Comparison of ENCODE assay signal across 4 cellular contexts in the genomic region with DNA sequence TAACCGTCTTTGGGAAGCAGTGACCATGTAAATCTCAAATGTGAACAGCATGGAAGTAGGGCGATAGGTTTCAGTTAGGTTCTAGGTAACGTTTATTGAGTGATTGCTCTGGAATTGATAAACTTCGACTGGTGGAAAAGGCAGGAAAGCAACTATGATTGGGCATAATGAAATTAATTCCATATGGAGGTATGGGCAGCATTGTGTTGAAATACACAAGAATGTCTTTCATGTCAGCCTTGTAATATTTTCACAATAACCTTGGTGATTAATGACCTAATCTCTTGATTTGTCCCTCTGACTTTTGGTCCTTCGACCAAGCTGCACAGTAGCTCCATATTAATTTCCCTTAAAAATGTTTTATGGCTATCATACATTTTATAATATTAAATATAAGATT.
TF ChIP-seq lines count a peak whose summit lies in the region.

No MANE protein-coding gene starts in this region.

TF ChIP-seq in SK-N-SH, 30 proteins besides CTCF, POLR2A, EP300 and RAD21:
- TF ChIP-seq POLR2AphosphoS5 (IDR thresholded peaks at IDR 0.05; ENCODE audit: low read depth, low read length) (no peak), GABPA (IDR thresholded peaks at IDR 0.05; ENCODE audit: low read depth) (no peak), ELF1 (IDR thresholded peaks at IDR 0.05) (no peak)
- TF ChIP-seq, protein P1, sequence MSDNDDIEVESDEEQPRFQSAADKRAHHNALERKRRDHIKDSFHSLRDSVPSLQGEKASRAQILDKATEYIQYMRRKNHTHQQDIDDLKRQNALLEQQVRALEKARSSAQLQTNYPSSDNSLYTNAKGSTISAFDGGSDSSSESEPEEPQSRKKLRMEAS (IDR thresholded peaks at IDR 0.05; ENCODE audit: low read depth), result no peak

TF ChIP-seq in SK-N-SH treated with all-trans-retinoic acid at 6 μM for 48 hours, 23 proteins besides CTCF, POLR2A, EP300 and RAD21:
- TF ChIP-seq ZFP30 (CRISPR knock-in tag; IDR thresholded peaks at IDR 0.05) (no peak), GLIS3 (CRISPR knock-in tag; IDR thresholded peaks at IDR 0.05) (no peak), ZNF70 (CRISPR knock-in tag; IDR thresholded peaks at IDR 0.05) (no peak), SNAI2 (CRISPR knock-in tag; IDR thresholded peaks at IDR 0.05) (no peak), OSR1 (CRISPR knock-in tag; IDR thresholded peaks at IDR 0.05) (no peak), BACH2 (CRISPR knock-in tag; IDR thresholded peaks at IDR 0.05; ENCODE audit: borderline replicate concordance) (no peak), ARNTL (CRISPR knock-in tag; IDR thresholded peaks at IDR 0.05; ENCODE audit: borderline replicate concordance, low read depth) (no peak), ZNF565 (CRISPR knock-in tag; conservative IDR thresholded peaks at IDR 0.05; ENCODE audit: low read depth) (no peak), TOX (CRISPR knock-in tag; IDR thresholded peaks at IDR 0.05; ENCODE audit: borderline replicate concordance) (no peak), ESRRG (CRISPR knock-in tag; IDR thresholded peaks at IDR 0.05) (no peak), CSDC2 (CRISPR knock-in tag; IDR thresholded peaks at IDR 0.05) (no peak), RARB (CRISPR knock-in tag; IDR thresholded peaks at IDR 0.05) (no peak), TCF4 (CRISPR knock-in tag; IDR thresholded peaks at IDR 0.05; ENCODE audit: borderline replicate concordance) (no peak), PPARA (CRISPR knock-in tag; IDR thresholded peaks at IDR 0.05; ENCODE audit: borderline replicate concordance) (no peak), ZC3H10 (CRISPR knock-in tag; IDR thresholded peaks at IDR 0.05) (no peak), ZNF8 (CRISPR knock-in tag; IDR thresholded peaks at IDR 0.05) (no peak)
- TF ChIP-seq, protein P2, sequence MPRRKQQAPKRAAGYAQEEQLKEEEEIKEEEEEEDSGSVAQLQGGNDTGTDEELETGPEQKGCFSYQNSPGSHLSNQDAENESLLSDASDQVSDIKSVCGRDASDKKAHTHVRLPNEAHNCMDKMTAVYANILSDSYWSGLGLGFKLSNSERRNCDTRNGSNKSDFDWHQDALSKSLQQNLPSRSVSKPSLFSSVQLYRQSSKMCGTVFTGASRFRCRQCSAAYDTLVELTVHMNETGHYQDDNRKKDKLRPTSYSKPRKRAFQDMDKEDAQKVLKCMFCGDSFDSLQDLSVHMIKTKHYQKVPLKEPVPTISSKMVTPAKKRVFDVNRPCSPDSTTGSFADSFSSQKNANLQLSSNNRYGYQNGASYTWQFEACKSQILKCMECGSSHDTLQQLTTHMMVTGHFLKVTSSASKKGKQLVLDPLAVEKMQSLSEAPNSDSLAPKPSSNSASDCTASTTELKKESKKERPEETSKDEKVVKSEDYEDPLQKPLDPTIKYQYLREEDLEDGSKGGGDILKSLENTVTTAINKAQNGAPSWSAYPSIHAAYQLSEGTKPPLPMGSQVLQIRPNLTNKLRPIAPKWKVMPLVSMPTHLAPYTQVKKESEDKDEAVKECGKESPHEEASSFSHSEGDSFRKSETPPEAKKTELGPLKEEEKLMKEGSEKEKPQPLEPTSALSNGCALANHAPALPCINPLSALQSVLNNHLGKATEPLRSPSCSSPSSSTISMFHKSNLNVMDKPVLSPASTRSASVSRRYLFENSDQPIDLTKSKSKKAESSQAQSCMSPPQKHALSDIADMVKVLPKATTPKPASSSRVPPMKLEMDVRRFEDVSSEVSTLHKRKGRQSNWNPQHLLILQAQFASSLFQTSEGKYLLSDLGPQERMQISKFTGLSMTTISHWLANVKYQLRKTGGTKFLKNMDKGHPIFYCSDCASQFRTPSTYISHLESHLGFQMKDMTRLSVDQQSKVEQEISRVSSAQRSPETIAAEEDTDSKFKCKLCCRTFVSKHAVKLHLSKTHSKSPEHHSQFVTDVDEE (CRISPR knock-in tag; IDR thresholded peaks at IDR 0.05), result no peak
- TF ChIP-seq, protein P3, sequence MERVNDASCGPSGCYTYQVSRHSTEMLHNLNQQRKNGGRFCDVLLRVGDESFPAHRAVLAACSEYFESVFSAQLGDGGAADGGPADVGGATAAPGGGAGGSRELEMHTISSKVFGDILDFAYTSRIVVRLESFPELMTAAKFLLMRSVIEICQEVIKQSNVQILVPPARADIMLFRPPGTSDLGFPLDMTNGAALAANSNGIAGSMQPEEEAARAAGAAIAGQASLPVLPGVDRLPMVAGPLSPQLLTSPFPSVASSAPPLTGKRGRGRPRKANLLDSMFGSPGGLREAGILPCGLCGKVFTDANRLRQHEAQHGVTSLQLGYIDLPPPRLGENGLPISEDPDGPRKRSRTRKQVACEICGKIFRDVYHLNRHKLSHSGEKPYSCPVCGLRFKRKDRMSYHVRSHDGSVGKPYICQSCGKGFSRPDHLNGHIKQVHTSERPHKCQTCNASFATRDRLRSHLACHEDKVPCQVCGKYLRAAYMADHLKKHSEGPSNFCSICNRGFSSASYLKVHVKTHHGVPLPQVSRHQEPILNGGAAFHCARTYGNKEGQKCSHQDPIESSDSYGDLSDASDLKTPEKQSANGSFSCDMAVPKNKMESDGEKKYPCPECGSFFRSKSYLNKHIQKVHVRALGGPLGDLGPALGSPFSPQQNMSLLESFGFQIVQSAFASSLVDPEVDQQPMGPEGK (CRISPR knock-in tag; IDR thresholded peaks at IDR 0.05; ENCODE audit: borderline replicate concordance), result no peak

TF ChIP-seq in K562, 482 proteins besides CTCF, POLR2A, EP300 and RAD21:
- TF ChIP-seq, protein P4, sequence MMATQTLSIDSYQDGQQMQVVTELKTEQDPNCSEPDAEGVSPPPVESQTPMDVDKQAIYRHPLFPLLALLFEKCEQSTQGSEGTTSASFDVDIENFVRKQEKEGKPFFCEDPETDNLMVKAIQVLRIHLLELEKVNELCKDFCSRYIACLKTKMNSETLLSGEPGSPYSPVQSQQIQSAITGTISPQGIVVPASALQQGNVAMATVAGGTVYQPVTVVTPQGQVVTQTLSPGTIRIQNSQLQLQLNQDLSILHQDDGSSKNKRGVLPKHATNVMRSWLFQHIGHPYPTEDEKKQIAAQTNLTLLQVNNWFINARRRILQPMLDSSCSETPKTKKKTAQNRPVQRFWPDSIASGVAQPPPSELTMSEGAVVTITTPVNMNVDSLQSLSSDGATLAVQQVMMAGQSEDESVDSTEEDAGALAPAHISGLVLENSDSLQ (IDR thresholded peaks at IDR 0.05), result no peak
- TF ChIP-seq, protein P5, sequence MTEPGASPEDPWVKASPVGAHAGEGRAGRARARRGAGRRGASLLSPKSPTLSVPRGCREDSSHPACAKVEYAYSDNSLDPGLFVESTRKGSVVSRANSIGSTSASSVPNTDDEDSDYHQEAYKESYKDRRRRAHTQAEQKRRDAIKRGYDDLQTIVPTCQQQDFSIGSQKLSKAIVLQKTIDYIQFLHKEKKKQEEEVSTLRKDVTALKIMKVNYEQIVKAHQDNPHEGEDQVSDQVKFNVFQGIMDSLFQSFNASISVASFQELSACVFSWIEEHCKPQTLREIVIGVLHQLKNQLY (CRISPR knock-in tag; conservative IDR thresholded peaks at IDR 0.05), result no peak
- TF ChIP-seq CEBPB (tag; IDR thresholded peaks at IDR 0.05) (0 out of 2 replicates have a peak, but pooled peaks have one; percentile 30), FOXA1 (IDR thresholded peaks at IDR 0.05; ENCODE audit: borderline replicate concordance) (no peak), PYGO2 (tag; IDR thresholded peaks at IDR 0.05) (no peak), SMARCA4 (IDR thresholded peaks at IDR 0.05) (0 out of 2 replicates have a peak, but pooled peaks have one; percentile 9), MEIS2 (IDR thresholded peaks at IDR 0.05; ENCODE audit: partially characterized antibody) (peak; percentile 44), ZNF121 (CRISPR knock-in tag; conservative IDR thresholded peaks at IDR 0.05) (no peak), POLR2H (tag; IDR thresholded peaks at IDR 0.05; ENCODE audit: low read depth) (0 out of 2 replicates have a peak, but pooled peaks have one; percentile 32)
- TF ChIP-seq, protein P6, sequence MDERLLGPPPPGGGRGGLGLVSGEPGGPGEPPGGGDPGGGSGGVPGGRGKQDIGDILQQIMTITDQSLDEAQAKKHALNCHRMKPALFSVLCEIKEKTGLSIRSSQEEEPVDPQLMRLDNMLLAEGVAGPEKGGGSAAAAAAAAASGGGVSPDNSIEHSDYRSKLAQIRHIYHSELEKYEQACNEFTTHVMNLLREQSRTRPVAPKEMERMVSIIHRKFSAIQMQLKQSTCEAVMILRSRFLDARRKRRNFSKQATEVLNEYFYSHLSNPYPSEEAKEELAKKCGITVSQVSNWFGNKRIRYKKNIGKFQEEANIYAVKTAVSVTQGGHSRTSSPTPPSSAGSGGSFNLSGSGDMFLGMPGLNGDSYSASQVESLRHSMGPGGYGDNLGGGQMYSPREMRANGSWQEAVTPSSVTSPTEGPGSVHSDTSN (CRISPR knock-in tag; IDR thresholded peaks at IDR 0.05; ENCODE audit: low read depth), result no peak
- TF ChIP-seq, protein P6 (tag; conservative IDR thresholded peaks at IDR 0.05; ENCODE audit: low read depth), result peak; percentile 25; the same call in 1 of the 2 replicates
TF ChIP-seq in K562: peak in this region for 5.

TF ChIP-seq in neural cell, 6 proteins besides CTCF, POLR2A, EP300 and RAD21:
- no peak for TF ChIP-seq MXI1 (conservative IDR thresholded peaks at IDR 0.05; ENCODE audit: poor library complexity, severe bottlenecking)
- no peak for TF ChIP-seq EZH2 (IDR thresholded peaks at IDR 0.05; ENCODE audit: borderline replicate concordance, insufficient read depth, low read length, poor library complexity, severe bottlenecking)
- TF ChIP-seq, protein P7, sequence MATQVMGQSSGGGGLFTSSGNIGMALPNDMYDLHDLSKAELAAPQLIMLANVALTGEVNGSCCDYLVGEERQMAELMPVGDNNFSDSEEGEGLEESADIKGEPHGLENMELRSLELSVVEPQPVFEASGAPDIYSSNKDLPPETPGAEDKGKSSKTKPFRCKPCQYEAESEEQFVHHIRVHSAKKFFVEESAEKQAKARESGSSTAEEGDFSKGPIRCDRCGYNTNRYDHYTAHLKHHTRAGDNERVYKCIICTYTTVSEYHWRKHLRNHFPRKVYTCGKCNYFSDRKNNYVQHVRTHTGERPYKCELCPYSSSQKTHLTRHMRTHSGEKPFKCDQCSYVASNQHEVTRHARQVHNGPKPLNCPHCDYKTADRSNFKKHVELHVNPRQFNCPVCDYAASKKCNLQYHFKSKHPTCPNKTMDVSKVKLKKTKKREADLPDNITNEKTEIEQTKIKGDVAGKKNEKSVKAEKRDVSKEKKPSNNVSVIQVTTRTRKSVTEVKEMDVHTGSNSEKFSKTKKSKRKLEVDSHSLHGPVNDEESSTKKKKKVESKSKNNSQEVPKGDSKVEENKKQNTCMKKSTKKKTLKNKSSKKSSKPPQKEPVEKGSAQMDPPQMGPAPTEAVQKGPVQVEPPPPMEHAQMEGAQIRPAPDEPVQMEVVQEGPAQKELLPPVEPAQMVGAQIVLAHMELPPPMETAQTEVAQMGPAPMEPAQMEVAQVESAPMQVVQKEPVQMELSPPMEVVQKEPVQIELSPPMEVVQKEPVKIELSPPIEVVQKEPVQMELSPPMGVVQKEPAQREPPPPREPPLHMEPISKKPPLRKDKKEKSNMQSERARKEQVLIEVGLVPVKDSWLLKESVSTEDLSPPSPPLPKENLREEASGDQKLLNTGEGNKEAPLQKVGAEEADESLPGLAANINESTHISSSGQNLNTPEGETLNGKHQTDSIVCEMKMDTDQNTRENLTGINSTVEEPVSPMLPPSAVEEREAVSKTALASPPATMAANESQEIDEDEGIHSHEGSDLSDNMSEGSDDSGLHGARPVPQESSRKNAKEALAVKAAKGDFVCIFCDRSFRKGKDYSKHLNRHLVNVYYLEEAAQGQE (IDR thresholded peaks at IDR 0.05; ENCODE audit: borderline replicate concordance), result no peak
- no peak for TF ChIP-seq SMC3 (conservative IDR thresholded peaks at IDR 0.05; ENCODE audit: poor library complexity)
- TF ChIP-seq POLR2AphosphoS5 (IDR thresholded peaks at IDR 0.05), result no peak
- no peak for TF ChIP-seq TAF1 (IDR thresholded peaks at IDR 0.05; ENCODE audit: low read depth)
